Comparison of ENCODE assay signal across 9 cellular contexts in the genomic region with DNA sequence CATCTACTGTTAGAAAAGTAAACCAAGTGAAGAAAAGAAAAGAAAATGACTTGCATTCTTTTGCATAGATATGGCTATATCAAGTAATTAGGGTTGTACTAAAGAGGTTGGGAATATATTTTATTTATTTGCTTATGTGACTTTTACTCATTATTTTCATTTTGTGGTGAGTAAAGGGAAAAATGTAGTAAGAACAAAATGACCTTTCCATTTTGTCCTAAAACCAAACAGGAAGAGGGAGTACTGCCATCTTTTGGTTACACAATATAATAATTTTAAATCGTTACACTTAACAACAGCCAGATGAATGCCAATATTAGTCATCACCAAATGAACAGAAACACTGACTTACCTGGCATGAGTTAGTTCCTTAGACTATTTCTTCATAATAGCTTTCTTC. TPM values are rescaled to one million over a fixed set of nuclear protein-coding genes. Genes with fewer than 3 reads are reported as not detected.
A peak's percentile ranks its signal among the peaks of the same experiment; 100 is the strongest.
DNase-seq lines count a peak whose midpoint lies in the region; ATAC-seq and TF ChIP-seq lines count a peak whose summit lies in the region.
"Had no signal": no experiment of that assay in that cellular context is flagged by ENCODE, and none has a peak within 500 bp of the region (broad histone marks: within the 10 kb centered on the region; RNA-seq: fewer than 3 reads in every experiment).

No MANE protein-coding gene starts in this region.

- in situ Hi-C loops in GM23248 (cut with MboI) = loop anchor here (10.0 kb wide), 1 partner anchor 400 kb away; no protein-coding TSS in a partner anchor

- H3K9ac ChIP-seq in GM23248 = peak overlapping the region; percentile 28; the same call in 1 of the 2 replicates

- no peak for TF ChIP-seq CTCF in AG09309 (IDR thresholded peaks at IDR 0.05; ENCODE audit: control insufficient read depth, insufficient read depth, low read depth, low read length, missing control alignments)
- TF ChIP-seq CTCF in RWPE1 (conservative IDR thresholded peaks at IDR 0.05; ENCODE audit: low read depth) = peak; percentile 49

- peaks cover 8% of the 10 kb centered on the region for H3K4me1 Mint-ChIP-seq in activated T-cell treated with anti-CD3 and anti-CD28 coated beads, Interleukin-2, amount 50 U/mL, for 24 hours (ENCODE audit: low read depth)
- peaks cover 0 to 4% (median 0%) of the 10 kb centered on the region in 7 donors for H3K4me1 Mint-ChIP-seq in naive thymus-derived CD4-positive, alpha-beta T cell
- H3K4me1 Mint-ChIP-seq in activated T-helper 1 cell treated with anti-CD3 and anti-CD28 coated beads, Interleukin-12 subunit alpha, Interleukin-12 subunit beta, Interleukin-2, Interleukin-4 antibody, amounts not matched to agents 30 ng/mL and 10 ng/mL and 1 ng/mL, durations not matched to agents 14 hours and 24 hours and 36 hours (ENCODE audit: low read depth) = peaks cover 8% of the 10 kb centered on the region

- no peaks in the 10 kb centered on the region for H4K20me1 ChIP-seq in GM23248 (ENCODE audit: insufficient read depth)

- DNase-seq in AG09309 (ENCODE audit: low read depth) (peak; percentile 79), GM23248 (peak; percentile 88), RWPE1 (ENCODE audit: low spot score) (peak; percentile 80), glomerular visceral epithelial cell (ENCODE audit: extremely low spot score) (peak; percentile 39)
- DNase-seq in activated T-cell treated with anti-CD3 and anti-CD28 coated beads, Interleukin-2, amount 50 U/mL, for 24 hours = no peak
- no peak for DNase-seq in naive thymus-derived CD4-positive, alpha-beta T cell
- DNase-seq in activated T-helper 1 cell treated with anti-CD3 and anti-CD28 coated beads, Interleukin-12 subunit alpha, Interleukin-12 subunit beta, Interleukin-2, Interleukin-4 antibody, amounts not matched to agents 30 ng/mL and 10 ng/mL and 1 ng/mL, durations not matched to agents 14 hours and 24 hours and 36 hours (ENCODE audit: low spot score) = no peak

- H3K79me2 ChIP-seq in GM23248 (ENCODE audit: insufficient read depth) = no peaks in the 10 kb centered on the region

- peaks cover 3% of the 10 kb centered on the region for H3K9me3 Mint-ChIP-seq in activated T-cell treated with anti-CD3 and anti-CD28 coated beads, Interleukin-2, amount 50 U/mL, for 24 hours
- peaks cover 0 to 32% (median 13%) of the 10 kb centered on the region in 11 donors for H3K9me3 Mint-ChIP-seq in naive thymus-derived CD4-positive, alpha-beta T cell
- peaks cover 16% of the 10 kb centered on the region for H3K9me3 Mint-ChIP-seq in activated T-helper 1 cell treated with anti-CD3 and anti-CD28 coated beads, Interleukin-12 subunit alpha, Interleukin-12 subunit beta, Interleukin-2, Interleukin-4 antibody, amounts not matched to agents 30 ng/mL and 10 ng/mL and 1 ng/mL, durations not matched to agents 14 hours and 24 hours and 36 hours

- no peaks in the 10 kb centered on the region for H3K27me3 Mint-ChIP-seq in activated T-cell treated with anti-CD3 and anti-CD28 coated beads, Interleukin-2, amount 50 U/mL, for 24 hours
- H3K27me3 Mint-ChIP-seq in naive thymus-derived CD4-positive, alpha-beta T cell = peaks cover 0 to 4% (median 0%) of the 10 kb centered on the region in 5 donors
- peaks cover 2% of the 10 kb centered on the region for H3K27me3 Mint-ChIP-seq in activated T-helper 1 cell treated with anti-CD3 and anti-CD28 coated beads, Interleukin-12 subunit alpha, Interleukin-12 subunit beta, Interleukin-2, Interleukin-4 antibody, amounts not matched to agents 30 ng/mL and 10 ng/mL and 1 ng/mL, durations not matched to agents 14 hours and 24 hours and 36 hours (ENCODE audit: insufficient read depth)
- H3K27me3 Mint-ChIP-seq: dendritic cell treated with granulocyte-macrophage colony-stimulating factor and Interleukin-4, amounts not matched to agents 40 ng/mL and 50 ng/mL, for 4 days had no signal

- H3K27ac Mint-ChIP-seq in activated T-cell treated with anti-CD3 and anti-CD28 coated beads, Interleukin-2, amount 50 U/mL, for 24 hours = no peak overlapping the region
- no peak overlapping the region for H3K27ac Mint-ChIP-seq in naive thymus-derived CD4-positive, alpha-beta T cell
- H3K27ac Mint-ChIP-seq in activated T-helper 1 cell treated with anti-CD3 and anti-CD28 coated beads, Interleukin-12 subunit alpha, Interleukin-12 subunit beta, Interleukin-2, Interleukin-4 antibody, amounts not matched to agents 30 ng/mL and 10 ng/mL and 1 ng/mL, durations not matched to agents 14 hours and 24 hours and 36 hours = no peak overlapping the region
- H3K27ac Mint-ChIP-seq: dendritic cell treated with granulocyte-macrophage colony-stimulating factor and Interleukin-4, amounts not matched to agents 40 ng/mL and 50 ng/mL, for 4 days had no signal

- peak overlapping the region; percentile 52 for H3K27ac ChIP-seq in GM23248
- no peak overlapping the region for H3K27ac ChIP-seq in RWPE1
- no peak overlapping the region for H3K27ac ChIP-seq in naive thymus-derived CD4-positive, alpha-beta T cell (ENCODE audit: low read depth, low read length)

- H3K36me3 ChIP-seq in GM23248 (ENCODE audit: low read depth) = no peaks in the 10 kb centered on the region
- no peaks in the 10 kb centered on the region for H3K36me3 ChIP-seq in naive thymus-derived CD4-positive, alpha-beta T cell (ENCODE audit: control insufficient read depth in 2 of 3, insufficient read depth in 3 of 3, low read length in 3 of 3)

- H3K9me3 ChIP-seq in GM23248 (ENCODE audit: low read depth) = no peaks in the 10 kb centered on the region
- no peaks in the 10 kb centered on the region for H3K9me3 ChIP-seq in naive thymus-derived CD4-positive, alpha-beta T cell (ENCODE audit: control insufficient read depth in 2 of 3, low read length in 3 of 3)

- peak overlapping the region; percentile 47 for H3K4me2 ChIP-seq in GM23248 (ENCODE audit: unreplicated experiment)

- H3K9me2 ChIP-seq in GM23248 (ENCODE audit: insufficient read depth) = no peaks in the 10 kb centered on the region

- no peak overlapping the region for H3K4me3 Mint-ChIP-seq in activated T-cell treated with anti-CD3 and anti-CD28 coated beads, Interleukin-2, amount 50 U/mL, for 24 hours
- no peak overlapping the region for H3K4me3 Mint-ChIP-seq in naive thymus-derived CD4-positive, alpha-beta T cell
- H3K4me3 Mint-ChIP-seq in activated T-helper 1 cell treated with anti-CD3 and anti-CD28 coated beads, Interleukin-12 subunit alpha, Interleukin-12 subunit beta, Interleukin-2, Interleukin-4 antibody, amounts not matched to agents 30 ng/mL and 10 ng/mL and 1 ng/mL, durations not matched to agents 14 hours and 24 hours and 36 hours = no peak overlapping the region
- H3K4me3 Mint-ChIP-seq: dendritic cell treated with granulocyte-macrophage colony-stimulating factor and Interleukin-4, amounts not matched to agents 40 ng/mL and 50 ng/mL, for 4 days had no signal

- H2AFZ ChIP-seq in GM23248 = no peak overlapping the region

- POLR2A ChIA-PET in RWPE1 (lab: Yijun Ruan, JAX; ENCODE audit: low non-redundant PET) = no interaction called here
- POLR2A ChIA-PET in naive thymus-derived CD4-positive, alpha-beta T cell (lab: Charles Lee) = no interaction called here

- 0% methylated on average over 1 of the region's 1 CpG for WGBS in GM23248 (ENCODE audit: low coverage in 1 of 2, low lambda C conversion rate in 2 of 2, missing lambda C conversion rate in 2 of 2), 2 experiments

- CTCF ChIA-PET in RWPE1 (lab: Yijun Ruan, JAX) = interaction anchor here (0.5 to 1.0 kb wide), 3 partner anchors 16 to 389 kb away, joined by 3 to 5 read pairs (median 3); no protein-coding TSS in a partner anchor
- CTCF ChIA-PET in naive thymus-derived CD4-positive, alpha-beta T cell (lab: Charles Lee) = no interaction called here

- no peaks in the 10 kb centered on the region for H3K27me3 ChIP-seq in GM23248 (replicated peaks; ENCODE audit: insufficient read depth)
- H3K27me3 ChIP-seq in naive thymus-derived CD4-positive, alpha-beta T cell (ENCODE audit: control insufficient read depth in 2 of 2, insufficient read depth in 2 of 2, low read length in 2 of 2) = no peaks in the 10 kb centered on the region

- H3K4me3 ChIP-seq in AG09309 (ENCODE audit: control insufficient read depth, low read depth, low read length) (no peak overlapping the region), GM23248 (no peak overlapping the region)
- no peak overlapping the region for H3K4me3 ChIP-seq in naive thymus-derived CD4-positive, alpha-beta T cell (ENCODE audit: low read length)

- no peak for ATAC-seq in naive thymus-derived CD4-positive, alpha-beta T cell
- no peak for ATAC-seq in HG02981 (IDR thresholded peaks at IDR 0.05; ENCODE audit: unreplicated experiment)

- no peaks in the 10 kb centered on the region for H3K36me3 Mint-ChIP-seq in activated T-cell treated with anti-CD3 and anti-CD28 coated beads, Interleukin-2, amount 50 U/mL, for 24 hours (ENCODE audit: low read depth)
- peaks cover 0 to 14% (median 6%) of the 10 kb centered on the region in 5 donors for H3K36me3 Mint-ChIP-seq in naive thymus-derived CD4-positive, alpha-beta T cell
- peaks cover 1% of the 10 kb centered on the region for H3K36me3 Mint-ChIP-seq in activated T-helper 1 cell treated with anti-CD3 and anti-CD28 coated beads, Interleukin-12 subunit alpha, Interleukin-12 subunit beta, Interleukin-2, Interleukin-4 antibody, amounts not matched to agents 30 ng/mL and 10 ng/mL and 1 ng/mL, durations not matched to agents 14 hours and 24 hours and 36 hours (ENCODE audit: low read depth)

- intact Hi-C loops in naive thymus-derived CD4-positive, alpha-beta T cell (cut with micrococcal nuclease) = no loop called here
- intact Hi-C loops in activated T-helper 1 cell treated with anti-CD3 and anti-CD28 coated beads, Interleukin-12 subunit alpha, Interleukin-12 subunit beta, Interleukin-2, Interleukin-4 antibody, amounts not matched to agents 30 ng/mL and 10 ng/mL and 1 ng/mL, durations not matched to agents 14 hours and 24 hours and 36 hours (cut with micrococcal nuclease) = no loop called here

- H3K4me1 ChIP-seq in GM23248 (ENCODE audit: insufficient read depth) = peaks cover 8% of the 10 kb centered on the region
- no peaks in the 10 kb centered on the region for H3K4me1 ChIP-seq in naive thymus-derived CD4-positive, alpha-beta T cell (ENCODE audit: control insufficient read depth in 2 of 2, insufficient read depth in 2 of 2, low read length in 2 of 2)

- peaks cover 8% of the 10 kb centered on the region; the same call in 1 of the 2 replicates for H3F3A ChIP-seq in GM23248 (ENCODE audit: insufficient read depth)

RNA-seq across cellular contexts. Expression of a gene that starts 47.3 kb away (rescaled TPM):
- 80.7 and 99.5 TPM in 2 replicates for total RNA-seq in GM23248 (2014; rRNA removed; shearing (Covaris generic))
- polyA plus RNA-seq in GM23248 (2016; fragmentation: Nextera tagmentation; extraction: Ambion mirVana) = 205 and 208 TPM in 2 replicates
- 100 to 1,000 TPM; 127 to 198 (median 171) TPM for total RNA-seq in naive thymus-derived CD4-positive, alpha-beta T cell
- 100 to 1,000 TPM; 140 to 190 TPM for polyA plus RNA-seq in naive thymus-derived CD4-positive, alpha-beta T cell
- total RNA-seq in activated T-helper 1 cell treated with anti-CD3 and anti-CD28 coated beads, Interleukin-12 subunit alpha, Interleukin-12 subunit beta, Interleukin-2, Interleukin-4 antibody, amounts not matched to agents 30 ng/mL and 10 ng/mL and 1 ng/mL, durations not matched to agents 14 hours and 24 hours and 36 hours = 381 and 391 TPM in 2 replicates

Comparison
In these comparisons a context has a peak if more than half of its experiments do, and no peak if none do; other contexts are left out.
1. DNase-seq: peak in AG09309 (single experiment), GM23248 (single experiment), RWPE1 (single experiment) and glomerular visceral epithelial cell (single experiment); none in activated T-cell treated with anti-CD3 and anti-CD28 coated beads, Interleukin-2, amount 50 U/mL, for 24 hours (single experiment), naive thymus-derived CD4-positive, alpha-beta T cell (0 of 9) and activated T-helper 1 cell treated with anti-CD3 and anti-CD28 coated beads, Interleukin-12 subunit alpha, Interleukin-12 subunit beta, Interleukin-2, Interleukin-4 antibody, amounts not matched to agents 30 ng/mL and 10 ng/mL and 1 ng/mL, durations not matched to agents 14 hours and 24 hours and 36 hours (single experiment).